Comparison of ENCODE assay signal across 8 cellular contexts in genomic region chr4:184824776-184825393, GRCh38. TPM values are rescaled to one million over a fixed set of nuclear protein-coding genes. Genes with fewer than 3 reads are reported as not detected.
A peak's percentile ranks its signal among the peaks of the same experiment; 100 is the strongest.
DNase-seq lines count a peak whose midpoint lies in the region; ATAC-seq and TF ChIP-seq lines count a peak whose summit lies in the region.

No MANE protein-coding gene starts in this region.

- no peaks in the 10 kb centered on the region for H3K36me3 ChIP-seq in H7 (replicated peaks; ENCODE audit: control insufficient read depth, insufficient read depth, low read length)
- no peaks in the 10 kb centered on the region for H3K36me3 ChIP-seq in OCI-LY3 (replicated peaks; ENCODE audit: low read depth, low read length)
- no peaks in the 10 kb centered on the region for H3K36me3 ChIP-seq in brain microvascular endothelial cell (replicated peaks)
- H3K36me3 ChIP-seq in mesenchymal stem cell (ENCODE audit: control insufficient read depth in 1 of 2, insufficient read depth in 2 of 2, low read depth in 1 of 2, low read length in 2 of 2): no peaks in the 10 kb centered on the region
- H3K36me3 ChIP-seq in upper lobe of right lung: no peaks in the 10 kb centered on the region

- intact Hi-C loops in upper lobe of right lung (cut with DNase I): no loop called here

- no peak overlapping the region for H3K14ac ChIP-seq in mesenchymal stem cell (ENCODE audit: low read length in 2 of 2)

- no peak for TF ChIP-seq CTCF in GM13977 (IDR thresholded peaks at IDR 0.05; ENCODE audit: extremely low read depth, insufficient read depth, missing control alignments)
- no peak for TF ChIP-seq CTCF in OCI-LY3 (IDR thresholded peaks at IDR 0.05; ENCODE audit: low read depth, low read length)
- TF ChIP-seq CTCF in brain microvascular endothelial cell (IDR thresholded peaks at IDR 0.05; ENCODE audit: low read depth, low read length, missing control alignments): no peak
- TF ChIP-seq CTCF in upper lobe of right lung (IDR thresholded peaks at IDR 0.05): no peak

- H3K9me3 ChIP-seq in OCI-LY3 (ENCODE audit: insufficient read depth, low read length) (no peaks in the 10 kb centered on the region), mesenchymal stem cell (ENCODE audit: control insufficient read depth, low read length) (no peaks in the 10 kb centered on the region), upper lobe of right lung (no peaks in the 10 kb centered on the region)

- peak overlapping the region; percentile 48 for H2BK15ac ChIP-seq in mesenchymal stem cell (ENCODE audit: low read depth, poor library complexity, severe bottlenecking)

- peaks cover 5% of the 10 kb centered on the region for H3K79me1 ChIP-seq in mesenchymal stem cell (replicated peaks; ENCODE audit: low read length, poor library complexity, severe bottlenecking)

- H3K4ac ChIP-seq in mesenchymal stem cell (ENCODE audit: low read depth in 1 of 2, low read length in 2 of 2): no peak overlapping the region

- H3K9ac ChIP-seq in OCI-LY3 (ENCODE audit: low read length) (peak overlapping the region; percentile 73), mesenchymal stem cell (ENCODE audit: low read length) (peak overlapping the region; percentile 87)

- H3K4me2 ChIP-seq in OCI-LY3 (ENCODE audit: low read length): peak overlapping the region; percentile 83
- H3K4me2 ChIP-seq in mesenchymal stem cell (ENCODE audit: low read length, poor library complexity, severe bottlenecking): peak overlapping the region; percentile 92

- peak overlapping the region in 1 of 2 experiments; percentile 5 for H3K23ac ChIP-seq in mesenchymal stem cell (ENCODE audit: low read length in 2 of 2)

- H3K18ac ChIP-seq in mesenchymal stem cell (ENCODE audit: low read depth in 1 of 2, low read length in 2 of 2): peak overlapping the region; percentile 3 to 59

- H2AFZ ChIP-seq in OCI-LY3 (ENCODE audit: low read depth, low read length): no peak overlapping the region
- H2AFZ ChIP-seq in mesenchymal stem cell (ENCODE audit: low read depth, low read length): peak overlapping the region; percentile 36

- H3K4me1 ChIP-seq in OCI-LY3 (ENCODE audit: low read length) (peaks cover 22% of the 10 kb centered on the region), mesenchymal stem cell (ENCODE audit: control insufficient read depth, insufficient read depth, low read depth, low read length) (peaks cover 13% of the 10 kb centered on the region), upper lobe of right lung (peaks cover 34% of the 10 kb centered on the region)

- H2BK5ac ChIP-seq in mesenchymal stem cell (ENCODE audit: low read depth, low read length, poor library complexity, severe bottlenecking): no peak overlapping the region

- 35% methylated on average over 18 of the region's 18 CpGs for WGBS in mesenchymal stem cell

- H3K4me3 ChIP-seq in H7 (ENCODE audit: insufficient read depth, low read depth, low read length) (peak overlapping the region; percentile 38), OCI-LY3 (ENCODE audit: low read length) (peak overlapping the region; percentile 87), brain microvascular endothelial cell (ENCODE audit: low read depth, low read length) (peak overlapping the region; percentile 59), mesenchymal stem cell (ENCODE audit: insufficient read depth in 1 of 2, low read depth in 1 of 2, low read length in 2 of 2) (peak overlapping the region; percentile 84 to 86), upper lobe of right lung (peak overlapping the region; percentile 76)

- in situ Hi-C loops in GM13977 (cut with MboI; ENCODE audit: low pct_unique_long_range_greater_than_20kb, low sequenced_read_pairs, unreplicated experiment): no loop called here
- in situ Hi-C loops in brain microvascular endothelial cell (cut with HindIII; ENCODE audit: low pct_ligation_motif_present, low sequenced_read_pairs): no loop called here

- no peak overlapping the region for H2BK120ac ChIP-seq in mesenchymal stem cell (ENCODE audit: low read depth, low read length)

- peak; percentile 58 for DNase-seq in GM13977 (ENCODE audit: low spot score)
- DNase-seq in H7: no peak
- DNase-seq in brain microvascular endothelial cell: no peak
- peak; percentile 12 for DNase-seq in mesenchymal stem cell
- DNase-seq in upper lobe of right lung: no peak
- DNase-seq in CD1c-positive myeloid dendritic cell (ENCODE audit: extremely low spot score): no peak
- DNase-seq in foreskin melanocyte: no peak

- H4K20me1 ChIP-seq in OCI-LY3 (ENCODE audit: insufficient read depth, low read length): no peaks in the 10 kb centered on the region

- ATAC-seq in upper lobe of right lung: no peak

- H3K27me3 ChIP-seq in H7 (ENCODE audit: control insufficient read depth, insufficient read depth, low read length) (peaks cover 43% of the 10 kb centered on the region), OCI-LY3 (ENCODE audit: low read depth, low read length) (no peaks in the 10 kb centered on the region), brain microvascular endothelial cell (replicated peaks) (peaks cover 3% of the 10 kb centered on the region), mesenchymal stem cell (ENCODE audit: control insufficient read depth in 1 of 2, insufficient read depth in 1 of 2, low read length in 2 of 2) (no peaks in the 10 kb centered on the region), upper lobe of right lung (no peaks in the 10 kb centered on the region)

- no peak overlapping the region for H2BK12ac ChIP-seq in mesenchymal stem cell (ENCODE audit: low read length in 2 of 2)

- H3K27ac ChIP-seq in OCI-LY3 (ENCODE audit: low read length): peak overlapping the region; percentile 61
- no peak overlapping the region for H3K27ac ChIP-seq in brain microvascular endothelial cell
- H3K27ac ChIP-seq in mesenchymal stem cell (ENCODE audit: low read length, poor library complexity, severe bottlenecking): no peak overlapping the region
- peak overlapping the region; percentile 78 for H3K27ac ChIP-seq in upper lobe of right lung

- H4K91ac ChIP-seq in mesenchymal stem cell (ENCODE audit: low read length): no peak overlapping the region

- no peak overlapping the region for H2AK5ac ChIP-seq in mesenchymal stem cell (ENCODE audit: low read length, severe bottlenecking)

- peaks cover 53% of the 10 kb centered on the region for H3K79me2 ChIP-seq in OCI-LY3 (ENCODE audit: low read length)

- H4K8ac ChIP-seq in mesenchymal stem cell (ENCODE audit: low read length): peak overlapping the region; percentile 61

RNA-seq across cellular contexts. Expression of gene ACSL1, which starts 0.9 kb away (rescaled TPM):
- 3.2 and 3.5 TPM in 2 replicates for total RNA-seq in H7 (2014; rRNA removed; shearing (Covaris generic))
- polyA plus RNA-seq in mesenchymal stem cell (2013, experiment 1 of 2): 4.3 TPM
- 4.5 TPM for polyA plus RNA-seq in mesenchymal stem cell (2013, experiment 2 of 2)
- total RNA-seq in upper lobe of right lung: 287 TPM

Comparison
In these comparisons a context has a peak if more than half of its experiments do, and no peak if none do; other contexts are left out.
1. DNase-seq: peak in GM13977 (single experiment) and mesenchymal stem cell (single experiment); none in H7 (single experiment), brain microvascular endothelial cell (single experiment), upper lobe of right lung (single experiment), CD1c-positive myeloid dendritic cell (single experiment) and foreskin melanocyte (single experiment).
2. H3K27ac ChIP-seq: peak in OCI-LY3 (single experiment) and upper lobe of right lung (single experiment); none in brain microvascular endothelial cell (single experiment) and mesenchymal stem cell (single experiment).
3. RNA of gene ACSL1, which starts 0.9 kb away (total RNA-seq): 287 TPM in upper lobe of right lung (single experiment); 3.2 to 3.5 TPM in H7; every median in the first group is over 10 times any median in the second.
4. Peak in every context shown above with its lines, with median percentiles within 50 percentile points of each other: H3K4me3 ChIP-seq.